ENCODE assay signal across 4 cellular contexts in the genomic region with DNA sequence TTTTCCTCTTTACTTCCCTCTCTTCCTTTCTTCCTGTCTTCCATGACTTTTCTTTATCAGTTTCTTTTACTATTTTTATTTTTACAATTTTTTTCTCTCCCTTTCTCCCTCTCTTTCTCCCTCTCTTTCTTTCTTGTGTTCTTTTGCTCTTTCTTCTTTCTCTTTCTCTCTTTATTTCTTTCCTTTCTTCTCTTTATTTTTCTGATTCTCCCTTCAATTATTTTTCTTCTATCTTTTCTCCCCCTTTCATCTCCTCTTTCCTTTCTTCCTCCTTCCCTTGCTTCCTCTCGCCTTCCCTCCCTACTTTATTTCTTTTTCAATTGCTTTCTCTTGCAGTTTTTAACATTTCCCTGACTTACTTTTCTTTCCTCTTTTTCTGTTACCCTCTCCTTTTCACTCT. TPM values are rescaled to one million over a fixed set of nuclear protein-coding genes. Genes with fewer than 3 reads are reported as not detected.
"Had no signal": no experiment of that assay in that cellular context is flagged by ENCODE, and none has a peak within 500 bp of the region (broad histone marks: within the 10 kb centered on the region; RNA-seq: fewer than 3 reads in every experiment).

No MANE protein-coding gene starts in this region.

RNA-seq across cellular contexts. Expression of a gene that starts 39.5 kb away (rescaled TPM):
- total RNA-seq: LHCN-M2, M059J, MCF 10A, NCI-H460 had no signal
